8 cellular contexts compared by ENCODE assay signal in genomic region chr5:160390787-160391696, GRCh38. TPM values are rescaled to one million over a fixed set of nuclear protein-coding genes. Genes with fewer than 3 reads are reported as not detected.
DNase-seq lines count a peak whose midpoint lies in the region; ATAC-seq and TF ChIP-seq lines count a peak whose summit lies in the region.

No MANE protein-coding gene starts in this region.

- no peak overlapping the region for H3K27ac Mint-ChIP-seq in activated naive CD8-positive, alpha-beta T cell treated with anti-CD3 and anti-CD28 coated beads, Interleukin-2, amount 50 U/mL, for 24 hours

- H3K9me3 ChIP-seq in heart left ventricle (peaks cover 0 to 19% (median 11%) of the 10 kb centered on the region in 12 donors), uterus (peaks cover 0 to 19% of the 10 kb centered on the region in 2 donors)

- peaks cover 4% of the 10 kb centered on the region for H3K27me3 Mint-ChIP-seq in activated naive CD8-positive, alpha-beta T cell treated with anti-CD3 and anti-CD28 coated beads, Interleukin-2, amount 50 U/mL, for 24 hours

- TF ChIP-seq CTCF in heart left ventricle (IDR thresholded peaks at IDR 0.05): peak; percentile 31 to 67 (median 53)
- TF ChIP-seq CTCF in foreskin fibroblast (IDR thresholded peaks at IDR 0.05; ENCODE audit: low read depth, low read length): peak; percentile 26
- peak in 3 of 4 experiments; percentile 33 to 40 (median 36) for TF ChIP-seq CTCF in uterus (IDR thresholded peaks at IDR 0.05)

- H3K4me3 Mint-ChIP-seq in activated naive CD8-positive, alpha-beta T cell treated with anti-CD3 and anti-CD28 coated beads, Interleukin-2, amount 50 U/mL, for 24 hours: no peak overlapping the region

- H3K27ac ChIP-seq in heart left ventricle: no peak overlapping the region
- no peak overlapping the region for H3K27ac ChIP-seq in uterus

- H3K9me3 Mint-ChIP-seq in activated naive CD8-positive, alpha-beta T cell treated with anti-CD3 and anti-CD28 coated beads, Interleukin-2, amount 50 U/mL, for 24 hours: peaks cover 22% of the 10 kb centered on the region

- H3K27me3 ChIP-seq in heart left ventricle: no peaks in the 10 kb centered on the region
- no peaks in the 10 kb centered on the region for H3K27me3 ChIP-seq in uterus

- WGBS in heart left ventricle, 4 donors: 70 to 82% (median 80%) methylated on average over 8 of the region's 8 CpGs

- intact Hi-C loops in heart left ventricle (cut with DNase I) (loop anchor here in 8 of 10 donors (2.0 to 10.0 kb wide), 6 partner anchors 46 to 374 kb away; partner anchors contain the start of gene PWWP2A (in 1 of the 8)), cardiac septum (cut with DNase I) (no loop called here), uterus (cut with DNase I; ENCODE audit: low total_unique reads) (no loop called here)

- ATAC-seq in heart left ventricle: peak in 1 of 4 donors; percentile 30
- ATAC-seq in activated naive CD8-positive, alpha-beta T cell treated with anti-CD3 and anti-CD28 coated beads, Interleukin-2, amount 50 U/mL, for 24 hours: no peak

- H3K4me1 ChIP-seq in heart left ventricle: peaks cover 0 to 14% (median 0%) of the 10 kb centered on the region in 12 donors
- no peaks in the 10 kb centered on the region for H3K4me1 ChIP-seq in uterus

- TF ChIP-seq POLR2A in heart left ventricle (IDR thresholded peaks at IDR 0.05): no peak
- no peak for TF ChIP-seq POLR2A in uterus (IDR thresholded peaks at IDR 0.05)

- H3K36me3 ChIP-seq in heart left ventricle (peaks cover 0 to 8% (median 0%) of the 10 kb centered on the region in 9 donors), uterus (no peaks in the 10 kb centered on the region)

- DNase-seq in heart left ventricle (no peak), cardiac septum (ENCODE audit: low spot score) (no peak), RPMI7951 (ENCODE audit: low read depth) (peak; percentile 20), foreskin fibroblast (peak in 1 of 2 donors; percentile 44), uterus (no peak), NCI-H1092 treated with DMSO at 0.1 percent for 48 hours (lab: John Stamatoyannopoulos, UW) (no peak)
- DNase-seq in activated naive CD8-positive, alpha-beta T cell treated with anti-CD3 and anti-CD28 coated beads, Interleukin-2, amount 50 U/mL, for 24 hours: no peak
- no peak for DNase-seq in activated T-cell treated with anti-CD3 and anti-CD28 coated beads, Interleukin-2, amount 50 U/mL, for 48 hours

- H3K36me3 Mint-ChIP-seq in activated naive CD8-positive, alpha-beta T cell treated with anti-CD3 and anti-CD28 coated beads, Interleukin-2, amount 50 U/mL, for 24 hours (ENCODE audit: low read depth): peaks cover 6% of the 10 kb centered on the region

- H3K4me3 ChIP-seq in heart left ventricle (no peak overlapping the region), foreskin fibroblast (ENCODE audit: low read depth in 1 of 2, low read length in 2 of 2) (no peak overlapping the region), uterus (no peak overlapping the region)

- no peaks in the 10 kb centered on the region for H3K4me1 Mint-ChIP-seq in activated naive CD8-positive, alpha-beta T cell treated with anti-CD3 and anti-CD28 coated beads, Interleukin-2, amount 50 U/mL, for 24 hours

RNA-seq across cellular contexts. Expression of gene FAM200C, which starts 8.8 kb away (rescaled TPM):
- total RNA-seq in heart left ventricle (1 to 10 TPM; 2.2 to 5.0 (median 3.4) TPM), cardiac septum (3.3 TPM), uterus (10 to 100 TPM in 3 of 4 donors, 1 to 10 TPM in 1; 6.1 to 34.1 (median 18.4) TPM)
- 1 to 10 TPM; 2.2 to 4.1 TPM for polyA plus RNA-seq in heart left ventricle
- total RNA-seq in RPMI7951 (2014; rRNA removed; shearing (Covaris generic)): 7.4 and 8.3 TPM in 2 replicates

RNA-seq across cellular contexts. Expression of gene C1QTNF2, which starts 20.6 kb away (rescaled TPM):
- total RNA-seq in heart left ventricle (1 to 10 TPM in 5 of 9 donors, under 1 TPM in 4; 0.44 to 1.6 (median 1.0) TPM), cardiac septum (1.3 TPM), uterus (10 to 100 TPM in 1 of 4 donors, 1 to 10 TPM in 2, under 1 TPM in 1; 0.59 to 16.5 (median 3.0) TPM)
- 1 to 10 TPM in 1 of 2 donors, under 1 TPM in 1; 0.67 to 1.1 TPM for polyA plus RNA-seq in heart left ventricle
- 3.5 and 4.8 TPM in 2 replicates for total RNA-seq in RPMI7951 (2014; rRNA removed; shearing (Covaris generic))

RNA-seq across cellular contexts. Expression of gene SLU7, which starts 27.8 kb away (rescaled TPM):
- total RNA-seq in heart left ventricle (10 to 100 TPM; 39.7 to 81.6 (median 49.7) TPM), cardiac septum (50.5 TPM), uterus (10 to 100 TPM; 26.6 to 90.0 (median 52.4) TPM)
- 10 to 100 TPM; 22.7 to 32.5 TPM for polyA plus RNA-seq in heart left ventricle
- total RNA-seq in RPMI7951 (2014; rRNA removed; shearing (Covaris generic)): 62.0 and 73.9 TPM in 2 replicates

RNA-seq across cellular contexts. Expression of gene PTTG1, which starts 30.6 kb away (rescaled TPM):
- 10 to 100 TPM in 1 of 9 donors, 1 to 10 TPM in 7, under 1 TPM in 1; 0.70 to 22.9 (median 1.7) TPM for total RNA-seq in heart left ventricle
- polyA plus RNA-seq in heart left ventricle: 1 to 10 TPM; 1.6 to 9.0 TPM
- 1.0 TPM for total RNA-seq in cardiac septum
- 1,242 and 1,282 TPM in 2 replicates for total RNA-seq in RPMI7951 (2014; rRNA removed; shearing (Covaris generic))
- total RNA-seq in uterus: 10 to 100 TPM in 2 of 4 donors, 1 to 10 TPM in 1, not detected in 1; 2.4 to 40.0 (median 10.6) TPM

Comparison
In these comparisons a context has a peak if more than half of its experiments do, and no peak if none do; other contexts are left out.
1. intact Hi-C loops: an anchor here in heart left ventricle (2.0 to 10.0 kb wide); none called in cardiac septum and uterus.